ENCODE assay signal across 9 cellular contexts in the genomic region with DNA sequence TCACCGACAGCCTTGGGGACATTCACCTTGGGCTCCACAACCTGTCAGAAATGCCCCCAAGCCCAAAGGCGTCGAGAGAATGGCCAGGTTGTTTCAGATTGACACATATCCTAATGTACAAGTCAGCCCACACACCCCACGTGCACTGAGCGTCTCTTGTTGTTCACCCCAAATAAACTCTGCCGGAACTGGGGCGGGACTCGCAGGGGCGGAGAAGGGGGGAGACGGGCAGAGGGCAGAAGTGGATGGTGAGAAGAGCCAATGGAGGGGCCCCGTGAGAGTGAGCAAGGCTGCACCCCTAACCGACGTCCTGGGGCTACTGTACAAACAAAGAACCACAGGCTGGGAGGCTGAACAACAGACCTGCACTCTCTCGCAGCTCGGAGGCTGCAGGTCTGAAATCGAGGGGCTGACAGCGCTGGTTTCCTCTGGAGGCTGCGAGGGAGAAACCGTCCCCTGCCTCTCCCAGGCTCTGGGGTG. TPM values are rescaled to one million over a fixed set of nuclear protein-coding genes. Genes with fewer than 3 reads are reported as not detected.
DNase-seq lines count a peak whose midpoint lies in the region; ATAC-seq and TF ChIP-seq lines count a peak whose summit lies in the region.
"Had no signal": no experiment of that assay in that cellular context is flagged by ENCODE, and none has a peak within 500 bp of the region (broad histone marks: within the 10 kb centered on the region; RNA-seq: fewer than 3 reads in every experiment).

No MANE protein-coding gene starts in this region.

- CTCF ChIA-PET in Calu3 (lab: Charles Lee): no interaction called here

- ATAC-seq in GM19023 (IDR thresholded peaks at IDR 0.05; ENCODE audit: unreplicated experiment): peak; percentile 70
- peak; percentile 35 for ATAC-seq in HG03097 (IDR thresholded peaks at IDR 0.05; ENCODE audit: low FRiP score, unreplicated experiment)

- in situ Hi-C loops in HAP-1 (cut with MboI; ENCODE audit: low sequenced_read_pairs): no loop called here

- H3K36me3 ChIP-seq in HAP-1 (replicated peaks): no peaks in the 10 kb centered on the region

- no peaks in the 10 kb centered on the region; the same call in 1 of the 2 replicates for H3K27me3 ChIP-seq in HAP-1 (ENCODE audit: low read depth)

- intact Hi-C loops in Calu3 (cut with micrococcal nuclease; ENCODE audit: unreplicated experiment): no loop called here

- H3K36me3 Mint-ChIP-seq in Calu3 (ENCODE audit: insufficient read depth, unreplicated experiment): peaks cover 4% of the 10 kb centered on the region

- TF ChIP-seq CTCF in Calu3 (IDR thresholded peaks at IDR 0.05; ENCODE audit: unreplicated experiment): no peak

- no peaks in the 10 kb centered on the region for H3K4me1 ChIP-seq in HAP-1

- no peaks in the 10 kb centered on the region for H3K9me3 Mint-ChIP-seq in Calu3 (ENCODE audit: low read depth, unreplicated experiment)

- BruUV-seq in Calu3 (replicated peaks; lab: Mats Ljungman, UMichigan): no TSS peak

- H3K4me3 Mint-ChIP-seq in Calu3 (ENCODE audit: low read depth, unreplicated experiment): no peak overlapping the region

- H3K4me3 ChIP-seq in HAP-1: no peak overlapping the region

- H3K27me3 Mint-ChIP-seq in Calu3 (ENCODE audit: unreplicated experiment): no peaks in the 10 kb centered on the region

- no peak overlapping the region for H3K27ac Mint-ChIP-seq in Calu3 (ENCODE audit: unreplicated experiment)

- H3K9me3 ChIP-seq in HAP-1: no peaks in the 10 kb centered on the region

- peak; percentile 83 for DNase-seq in SW480 (ENCODE audit: low spot score)
- peak; percentile 27 for DNase-seq in activated naive CD8-positive, alpha-beta T cell treated with anti-CD3 and anti-CD28 coated beads, Interleukin-2, amount 50 U/mL, for 16 hours (ENCODE audit: low read depth, low spot score)
- peak; percentile 33 to 55 for DNase-seq in stimulated activated CD4-positive, alpha-beta T cell treated with anti-CD3 and anti-CD28 coated beads, Interleukin-1b, Interleukin-23, amount 100 ng/mL, for 4 hours (ENCODE audit: low read depth in 2 of 2)
- DNase-seq in NCI-H2029 (lab: John Stamatoyannopoulos, UW): no peak
- DNase-seq in HAP-1 (ENCODE audit: low spot score in 2 of 2): no peak
- no peak for DNase-seq in Calu3

- H3K4me1 Mint-ChIP-seq in Calu3 (ENCODE audit: low read depth, unreplicated experiment): peaks cover 14% of the 10 kb centered on the region

RNA-seq across cellular contexts. Expression of a gene that starts 8.5 kb away (rescaled TPM):
- 0.22 TPM in 1 of 2 replicates, not detected in the other for total RNA-seq in Calu3 (2022)
- total RNA-seq: M059J had no signal

RNA-seq across cellular contexts. Expression of a gene that starts 52.4 kb away (rescaled TPM):
- 14.5 and 17.3 TPM in 2 replicates for total RNA-seq in Calu3 (2022)

Comparison
In these comparisons a context has a peak if more than half of its experiments do, and no peak if none do; other contexts are left out.
1. DNase-seq: peak in SW480 (single experiment), activated naive CD8-positive, alpha-beta T cell treated with anti-CD3 and anti-CD28 coated beads, Interleukin-2, amount 50 U/mL, for 16 hours (single experiment) and stimulated activated CD4-positive, alpha-beta T cell treated with anti-CD3 and anti-CD28 coated beads, Interleukin-1b, Interleukin-23, amount 100 ng/mL, for 4 hours (2 of 2); none in NCI-H2029 (single experiment), HAP-1 (0 of 2) and Calu3 (single experiment).